Comparison of ENCODE assay signal across 39 cellular contexts in genomic region chr7:42580061-42580460, GRCh38.
"Had no signal": no experiment of that assay in that cellular context is flagged by ENCODE, and none has a peak within 500 bp of the region (broad histone marks: within the 10 kb centered on the region; RNA-seq: fewer than 3 reads in every experiment).

No MANE protein-coding gene starts in this region.

- H3K4me1 Mint-ChIP-seq: activated naive CD4-positive, alpha-beta T cell treated with anti-CD3 and anti-CD28 coated beads, Interleukin-2, amount 10 ng/mL, durations not matched to agents 7 days and 5 days; activated naive CD4-positive, alpha-beta T cell treated with anti-CD3 and anti-CD28 coated beads, Interleukin-2, amount 50 U/mL, for 24 hours; activated naive CD8-positive, alpha-beta T cell treated with anti-CD3 and anti-CD28 coated beads for 36 hours; activated naive CD8-positive, alpha-beta T cell treated with anti-CD3 and anti-CD28 coated beads, Interleukin-2, amount 10 ng/mL, durations not matched to agents 7 days and 5 days; activated naive CD8-positive, alpha-beta T cell treated with anti-CD3 and anti-CD28 coated beads, Interleukin-2, amount 50 U/mL, for 24 hours; activated T-helper 17 cell treated with anti-CD3 and anti-CD28 coated beads, Interleukin-2, amount 50 U/mL, for 72 hours; brain; central memory CD8-positive, alpha-beta T cell had no signal

- H3K27ac Mint-ChIP-seq: activated naive CD4-positive, alpha-beta T cell treated with anti-CD3 and anti-CD28 coated beads for 36 hours; activated naive CD4-positive, alpha-beta T cell treated with anti-CD3 and anti-CD28 coated beads, Interleukin-2, amount 10 ng/mL, durations not matched to agents 7 days and 5 days; activated naive CD4-positive, alpha-beta T cell treated with anti-CD3 and anti-CD28 coated beads, Interleukin-2, amount 50 U/mL, for 24 hours; activated naive CD8-positive, alpha-beta T cell; activated naive CD8-positive, alpha-beta T cell treated with anti-CD3 and anti-CD28 coated beads for 36 hours; activated naive CD8-positive, alpha-beta T cell treated with anti-CD3 and anti-CD28 coated beads, Interleukin-2, amount 10 ng/mL, durations not matched to agents 7 days and 5 days; activated naive CD8-positive, alpha-beta T cell treated with anti-CD3 and anti-CD28 coated beads, Interleukin-2, amount 50 U/mL, for 24 hours; activated T-cell treated with anti-CD3 and anti-CD28 coated beads, Interleukin-2, amount 50 U/mL, for 24 hours; activated T-cell treated with anti-CD3 and anti-CD28 coated beads, Interleukin-2, amount 50 U/mL, for 72 hours; activated T-helper 1 cell treated with anti-CD3 and anti-CD28 coated beads, Interleukin-12 subunit alpha, Interleukin-12 subunit beta, Interleukin-2, Interleukin-4 antibody, amounts not matched to agents 30 ng/mL and 10 ng/mL and 1 ng/mL, durations not matched to agents 14 hours and 24 hours and 36 hours; activated T-helper 17 cell treated with anti-CD3 and anti-CD28 coated beads, Interleukin-2, amount 50 U/mL, for 72 hours; activated T-helper 2 cell treated with anti-CD3 and anti-CD28 coated beads, Interferon-gamma antibody, Interleukin-2, Interleukin-4, amounts not matched to agents 10 μg/mL and 5 μg/mL and 100 μg/mL, durations not matched to agents 14 hours and 24 hours and 36 hours; brain had no signal

- H3K27me3 ChIP-seq: adrenal gland, ascending aorta, body of pancreas, brain microvascular endothelial cell, breast epithelium, cardiac muscle cell had no signal

- H3K27ac ChIP-seq: adrenal gland, ascending aorta, body of pancreas, brain microvascular endothelial cell, breast epithelium, cardiac muscle cell had no signal

- H3K4me3 ChIP-seq: adrenal gland, ascending aorta, body of pancreas, breast epithelium, cardiac muscle cell had no signal

- H3K27me3 Mint-ChIP-seq: activated naive CD4-positive, alpha-beta T cell treated with anti-CD3 and anti-CD28 coated beads, Interleukin-2, amount 10 ng/mL, durations not matched to agents 7 days and 5 days; activated naive CD4-positive, alpha-beta T cell treated with anti-CD3 and anti-CD28 coated beads, Interleukin-2, amount 50 U/mL, for 24 hours; activated naive CD8-positive, alpha-beta T cell; activated naive CD8-positive, alpha-beta T cell treated with anti-CD3 and anti-CD28 coated beads for 36 hours; activated naive CD8-positive, alpha-beta T cell treated with anti-CD3 and anti-CD28 coated beads, Interleukin-2, amount 10 ng/mL, durations not matched to agents 7 days and 5 days; activated naive CD8-positive, alpha-beta T cell treated with anti-CD3 and anti-CD28 coated beads, Interleukin-2, amount 50 U/mL, for 24 hours; activated T-cell treated with anti-CD3 and anti-CD28 coated beads, Interleukin-2, amount 50 U/mL, for 24 hours; activated T-helper 17 cell treated with anti-CD3 and anti-CD28 coated beads, Interleukin-2, amount 50 U/mL, for 72 hours; brain; central memory CD8-positive, alpha-beta T cell had no signal

- H3K9me3 ChIP-seq: adrenal gland, body of pancreas had no signal

- FAIRE-seq: astrocyte, bronchial epithelial cell had no signal

- ATAC-seq: activated naive CD8-positive, alpha-beta T cell treated with anti-CD3 and anti-CD28 coated beads, Interleukin-2, amount 50 U/mL, for 24 hours; activated T-cell treated with anti-CD3 and anti-CD28 coated beads, Interleukin-2, amount 50 U/mL, for 4 hours; activated T-cell treated with anti-CD3 and anti-CD28 coated beads, Interleukin-2, amount 50 U/mL, for 72 hours; activated T-helper 17 cell treated with anti-CD3 and anti-CD28 coated beads, Interleukin-2, amount 50 U/mL, for 72 hours; body of pancreas had no signal

- H3K4me1 ChIP-seq: adrenal gland, ascending aorta, body of pancreas, breast epithelium had no signal

- H3K36me3 Mint-ChIP-seq: activated naive CD4-positive, alpha-beta T cell treated with anti-CD3 and anti-CD28 coated beads, Interleukin-2, amount 10 ng/mL, durations not matched to agents 7 days and 5 days; activated naive CD4-positive, alpha-beta T cell treated with anti-CD3 and anti-CD28 coated beads, Interleukin-2, amount 50 U/mL, for 24 hours; activated naive CD8-positive, alpha-beta T cell; activated naive CD8-positive, alpha-beta T cell treated with anti-CD3 and anti-CD28 coated beads for 36 hours; activated naive CD8-positive, alpha-beta T cell treated with anti-CD3 and anti-CD28 coated beads, Interleukin-2, amount 10 ng/mL, durations not matched to agents 7 days and 5 days; brain had no signal

- H3K36me3 ChIP-seq: adrenal gland, ascending aorta, brain microvascular endothelial cell, breast epithelium, cardiac muscle cell had no signal

- DNase-seq: activated effector memory CD4-positive, alpha-beta T cell treated with anti-CD3 and anti-CD28 coated beads, Interleukin-2, amount 50 U/mL, for 16 hours; activated effector memory CD4-positive, alpha-beta T cell treated with Interleukin-2 at 50 U/mL for 16 hours; activated gamma-delta T cell; activated gamma-delta T cell treated with Interleukin-2 at 50 U/mL for 16 hours; activated naive CD4-positive, alpha-beta T cell; activated naive CD4-positive, alpha-beta T cell treated with anti-CD3 and anti-CD28 coated beads for 36 hours; activated naive CD4-positive, alpha-beta T cell treated with anti-CD3 and anti-CD28 coated beads, Interleukin-2, amount 10 ng/mL, durations not matched to agents 7 days and 5 days; activated naive CD4-positive, alpha-beta T cell treated with anti-CD3 and anti-CD28 coated beads, Interleukin-2, amount 50 U/mL, for 16 hours; activated naive CD4-positive, alpha-beta T cell treated with Interleukin-2 at 50 U/mL for 16 hours; activated naive CD8-positive, alpha-beta T cell treated with anti-CD3 and anti-CD28 coated beads for 36 hours; activated naive CD8-positive, alpha-beta T cell treated with anti-CD3 and anti-CD28 coated beads, Interleukin-2, amount 10 ng/mL, durations not matched to agents 7 days and 5 days; activated naive CD8-positive, alpha-beta T cell treated with anti-CD3 and anti-CD28 coated beads, Interleukin-2, amount 50 U/mL, for 24 hours; activated T-cell treated with anti-CD3 and anti-CD28 coated beads, Interleukin-2, amount 50 U/mL, for 1 hour; activated T-cell treated with anti-CD3 and anti-CD28 coated beads, Interleukin-2, amount 50 U/mL, for 24 hours; activated T-cell treated with anti-CD3 and anti-CD28 coated beads, Interleukin-2, amount 50 U/mL, for 4 hours; activated T-cell treated with anti-CD3 and anti-CD28 coated beads, Interleukin-2, amount 50 U/mL, for 48 hours; activated T-cell treated with anti-CD3 and anti-CD28 coated beads, Interleukin-2, amount 50 U/mL, for 72 hours; adrenal gland; amniotic stem cell; amygdala; anterior cingulate cortex; aorta; body of pancreas; brain microvascular endothelial cell; caudate nucleus; central memory CD4-positive, alpha-beta T cell; cerebellar nuclear complex had no signal

- H3K4me3 Mint-ChIP-seq: activated naive CD4-positive, alpha-beta T cell treated with anti-CD3 and anti-CD28 coated beads for 36 hours; activated naive CD4-positive, alpha-beta T cell treated with anti-CD3 and anti-CD28 coated beads, Interleukin-2, amount 10 ng/mL, durations not matched to agents 7 days and 5 days; activated naive CD4-positive, alpha-beta T cell treated with anti-CD3 and anti-CD28 coated beads, Interleukin-2, amount 50 U/mL, for 24 hours; activated naive CD8-positive, alpha-beta T cell; activated naive CD8-positive, alpha-beta T cell treated with anti-CD3 and anti-CD28 coated beads for 36 hours; activated naive CD8-positive, alpha-beta T cell treated with anti-CD3 and anti-CD28 coated beads, Interleukin-2, amount 10 ng/mL, durations not matched to agents 7 days and 5 days; activated naive CD8-positive, alpha-beta T cell treated with anti-CD3 and anti-CD28 coated beads, Interleukin-2, amount 50 U/mL, for 24 hours; activated T-cell treated with anti-CD3 and anti-CD28 coated beads, Interleukin-2, amount 50 U/mL, for 24 hours; activated T-cell treated with anti-CD3 and anti-CD28 coated beads, Interleukin-2, amount 50 U/mL, for 4 hours; activated T-cell treated with anti-CD3 and anti-CD28 coated beads, Interleukin-2, amount 50 U/mL, for 72 hours; activated T-helper 1 cell treated with anti-CD3 and anti-CD28 coated beads, Interleukin-12 subunit alpha, Interleukin-12 subunit beta, Interleukin-2, Interleukin-4 antibody, amounts not matched to agents 30 ng/mL and 10 ng/mL and 1 ng/mL, durations not matched to agents 14 hours and 24 hours and 36 hours; activated T-helper 17 cell treated with anti-CD3 and anti-CD28 coated beads, Interleukin-2, amount 50 U/mL, for 72 hours; brain; central memory CD8-positive, alpha-beta T cell had no signal
